14 cellular contexts compared by ENCODE assay signal in the genomic region with DNA sequence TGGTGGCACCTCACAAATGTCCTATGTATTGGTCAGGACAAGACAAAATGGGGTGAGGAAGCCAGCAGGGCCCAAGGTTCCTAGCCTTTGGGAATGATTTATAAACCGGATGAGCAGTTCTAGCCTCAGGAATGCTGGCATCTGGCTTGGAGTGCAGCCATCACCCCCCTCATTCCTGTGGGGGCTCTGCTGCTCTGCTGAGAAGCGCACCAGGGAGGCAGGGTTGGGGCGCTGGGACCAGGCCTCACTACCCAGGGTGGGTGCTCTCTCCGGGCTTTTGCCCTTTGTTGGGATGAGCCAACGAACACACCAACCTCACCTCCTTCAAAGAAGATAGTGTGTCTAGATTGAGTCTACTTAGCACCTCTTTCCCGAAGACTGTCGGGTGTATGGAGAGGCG. TPM values are rescaled to one million over a fixed set of nuclear protein-coding genes. Genes with fewer than 3 reads are reported as not detected.
A peak's percentile ranks its signal among the peaks of the same experiment; 100 is the strongest.
DNase-seq lines count a peak whose midpoint lies in the region; ATAC-seq and TF ChIP-seq lines count a peak whose summit lies in the region.
"Had no signal": no experiment of that assay in that cellular context is flagged by ENCODE, and none has a peak within 500 bp of the region (broad histone marks: within the 10 kb centered on the region; RNA-seq: fewer than 3 reads in every experiment).

No MANE protein-coding gene starts in this region.

- TF ChIP-seq CTCF in HFFc6 (IDR thresholded peaks at IDR 0.05): no peak
- TF ChIP-seq CTCF in testis (IDR thresholded peaks at IDR 0.05): no peak

- peak overlapping the region; percentile 53 to 86 for H3K27ac ChIP-seq in testis
- H3K27ac ChIP-seq: foreskin keratinocyte had no signal

- H3K9me3 ChIP-seq in testis: no peaks in the 10 kb centered on the region
- H3K9me3 ChIP-seq: tibial nerve had no signal

- peaks cover 14% of the 10 kb centered on the region for H3K4me1 Mint-ChIP-seq in HFFc6 (ENCODE audit: low read depth)

- DNase-seq in HFFc6 (peak; percentile 24), dermis blood vessel endothelial cell (peak; percentile 36), left lobe of liver (ENCODE audit: low spot score) (peak; percentile 34), testis (peak; percentile 18)
- DNase-seq: activated CD4-positive, alpha-beta T cell treated with anti-CD3 and anti-CD28 coated beads for 36 hours; activated T-cell treated with anti-CD3 and anti-CD28 coated beads, Interleukin-2, amount 50 U/mL, for 24 hours; foreskin keratinocyte; NCI-H2029; stimulated activated CD4-positive, alpha-beta T cell treated with anti-CD3 and anti-CD28 coated beads, Interleukin-1b, Interleukin-23, amount 100 ng/mL, for 48 hours; T-helper 17 cell had no signal

- peak overlapping the region; percentile 77 for H3K27ac Mint-ChIP-seq in HFFc6
- H3K27ac Mint-ChIP-seq: activated CD4-positive, alpha-beta T cell treated with anti-CD3 and anti-CD28 coated beads for 36 hours; T-helper 17 cell had no signal

- no peak for TF ChIP-seq POLR2A in testis (IDR thresholded peaks at IDR 0.05)

- no peaks in the 10 kb centered on the region for H3K36me3 ChIP-seq in testis (ENCODE audit: low read depth, missing control alignments)

- H3K27me3 Mint-ChIP-seq in HFFc6 (ENCODE audit: insufficient read depth): no peaks in the 10 kb centered on the region; the same call in 1 of the 2 replicates
- H3K27me3 Mint-ChIP-seq: activated CD4-positive, alpha-beta T cell treated with anti-CD3 and anti-CD28 coated beads for 36 hours; activated T-cell treated with anti-CD3 and anti-CD28 coated beads, Interleukin-2, amount 50 U/mL, for 24 hours; T-helper 17 cell had no signal

- intact Hi-C loops in testis (cut with DNase I; ENCODE audit: low total_unique reads): no loop called here

- H3K4me3 ChIP-seq in testis: no peak overlapping the region
- H3K4me3 ChIP-seq: tibial nerve had no signal

- H3K9me3 Mint-ChIP-seq in HFFc6: no peaks in the 10 kb centered on the region
- H3K9me3 Mint-ChIP-seq: activated T-cell treated with anti-CD3 and anti-CD28 coated beads, Interleukin-2, amount 50 U/mL, for 24 hours had no signal

- H3K4me1 ChIP-seq in testis: peaks cover 42% of the 10 kb centered on the region
- H3K4me1 ChIP-seq: foreskin keratinocyte had no signal

- peaks cover 5% of the 10 kb centered on the region; the same call in 1 of the 2 replicates for H3K36me3 Mint-ChIP-seq in HFFc6 (ENCODE audit: low read depth)

- ATAC-seq in left lobe of liver (no peak), GM19023 (IDR thresholded peaks at IDR 0.05; ENCODE audit: unreplicated experiment) (no peak), esophagus mucosa (no peak), GM21367 (IDR thresholded peaks at IDR 0.05; ENCODE audit: unreplicated experiment) (no peak)
- ATAC-seq: activated CD4-positive, alpha-beta T cell treated with anti-CD3 and anti-CD28 coated beads for 36 hours; foreskin keratinocyte; T-helper 17 cell had no signal

- no peaks in the 10 kb centered on the region for H3K27me3 ChIP-seq in testis
- H3K27me3 ChIP-seq: foreskin keratinocyte, tibial nerve had no signal

- H3K4me3 Mint-ChIP-seq in HFFc6: peak overlapping the region; percentile 31
- H3K4me3 Mint-ChIP-seq: activated CD4-positive, alpha-beta T cell treated with anti-CD3 and anti-CD28 coated beads for 36 hours; activated T-cell treated with anti-CD3 and anti-CD28 coated beads, Interleukin-2, amount 50 U/mL, for 24 hours had no signal

- WGBS in testis, 2 donors: 63 to 82% methylated on average over 8 of the region's 8 CpGs

RNA-seq across cellular contexts. Expression of gene TMEM11, which starts 39.2 kb away (rescaled TPM):
- 10 to 100 TPM; 32.5 to 37.6 (median 33.9) TPM for total RNA-seq in HFFc6 (2021; fragmentation: NEBNext Ultra II Directional; extraction: Animal tissue kit (Norgen Biotek cat#: 25700))
- 20.4 and 30.0 TPM in 2 replicates for total RNA-seq in dermis blood vessel endothelial cell
- 9.3 TPM for total RNA-seq in left lobe of liver
- 10 to 100 TPM; 38.9 to 55.2 TPM for total RNA-seq in testis
- polyA plus RNA-seq in testis (ENCODE audit: insufficient read depth, low read depth, low replicate concordance): 53.4 TPM
- total RNA-seq in esophagus mucosa: 21.1 TPM

RNA-seq across cellular contexts. Expression of gene DHRS7B, which starts 48.0 kb away (rescaled TPM):
- 10 to 100 TPM; 12.3 to 20.8 (median 14.7) TPM for total RNA-seq in HFFc6 (2021; fragmentation: NEBNext Ultra II Directional; extraction: Animal tissue kit (Norgen Biotek cat#: 25700))
- 13.3 and 22.0 TPM in 2 replicates for total RNA-seq in dermis blood vessel endothelial cell
- 11.0 TPM for total RNA-seq in left lobe of liver
- 10 to 100 TPM; 39.0 to 53.6 TPM for total RNA-seq in testis
- polyA plus RNA-seq in testis (ENCODE audit: insufficient read depth, low read depth, low replicate concordance): 81.7 TPM
- 7.5 TPM for total RNA-seq in esophagus mucosa
